ENCODE assay signal across 14 cellular contexts in the genomic region with DNA sequence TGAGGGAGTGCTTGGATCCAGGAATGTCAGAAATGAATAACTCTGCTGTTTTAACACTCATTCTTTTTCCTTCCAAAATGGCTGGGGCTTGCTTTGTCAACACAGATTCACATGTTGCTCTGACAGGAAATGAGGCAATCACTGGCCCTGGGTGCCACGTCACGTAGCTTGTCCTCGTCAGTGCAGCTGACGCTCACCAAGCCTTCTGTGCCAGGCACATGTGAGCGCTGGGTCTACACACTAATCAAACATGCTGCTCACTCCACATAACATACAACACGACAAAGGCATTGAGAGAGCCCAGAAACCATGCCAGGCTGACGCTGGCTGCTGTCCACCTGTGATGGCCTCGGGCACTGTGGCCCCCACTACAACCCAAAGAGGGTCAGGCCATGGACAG.
DNase-seq lines count a peak whose midpoint lies in the region; ATAC-seq and TF ChIP-seq lines count a peak whose summit lies in the region.
"Had no signal": no experiment of that assay in that cellular context is flagged by ENCODE, and none has a peak within 500 bp of the region (broad histone marks: within the 10 kb centered on the region; RNA-seq: fewer than 3 reads in every experiment).

No MANE protein-coding gene starts in this region.

- peaks cover 5% of the 10 kb centered on the region; the same call in 1 of the 2 replicates for H3K36me3 Mint-ChIP-seq in HFFc6 (ENCODE audit: low read depth)

- no peak for ATAC-seq in HG02571 (IDR thresholded peaks at IDR 0.05; ENCODE audit: unreplicated experiment)
- ATAC-seq in HG03095 (IDR thresholded peaks at IDR 0.05; ENCODE audit: unreplicated experiment) = no peak
- ATAC-seq: activated T-cell treated with anti-CD3 and anti-CD28 coated beads, Interleukin-2, amount 50 U/mL, for 72 hours had no signal

- no peak overlapping the region for H3K27ac Mint-ChIP-seq in HFFc6
- H3K27ac Mint-ChIP-seq: activated T-cell treated with anti-CD3 and anti-CD28 coated beads, Interleukin-2, amount 50 U/mL, for 72 hours; memory B cell had no signal

- DNase-seq in stimulated activated CD4-positive, alpha-beta T cell treated with anti-CD3 and anti-CD28 coated beads, Interleukin-15, amount 100 ng/mL, for 24 hours = peak; percentile 7
- no peak for DNase-seq in stimulated activated CD4-positive, alpha-beta T cell treated with anti-CD3 and anti-CD28 coated beads, Interleukin-4, amount 100 ng/mL, for 24 hours
- peak; percentile 3 for DNase-seq in midbrain (lab: John Stamatoyannopoulos, UW)
- DNase-seq in pons (ENCODE audit: low spot score) = no peak
- DNase-seq in HFFc6 = no peak
- DNase-seq: activated T-cell treated with anti-CD3 and anti-CD28 coated beads, Interleukin-2, amount 50 U/mL, for 72 hours; erythroblast; NCI-H1436 treated with DMSO at 0.1 percent for 48 hours; Right ventricle myocardium superior had no signal

- no peaks in the 10 kb centered on the region for H3K4me1 Mint-ChIP-seq in HFFc6 (ENCODE audit: low read depth)

- no peak overlapping the region for H3K4me3 Mint-ChIP-seq in HFFc6
- H3K4me3 Mint-ChIP-seq: memory B cell had no signal

- no peak for TF ChIP-seq CTCF in HFFc6 (IDR thresholded peaks at IDR 0.05)

- peak overlapping the region; percentile 57 for H3K27ac ChIP-seq in angular gyrus (ENCODE audit: low read depth, low read length)
- H3K27ac ChIP-seq: adrenal gland had no signal

- H3K9me3 Mint-ChIP-seq in HFFc6 = peaks cover 37% of the 10 kb centered on the region

- H3K27me3 Mint-ChIP-seq in HFFc6 (ENCODE audit: insufficient read depth) = peaks cover 5% of the 10 kb centered on the region

Comparison
In these comparisons a context has a peak if more than half of its experiments do, and no peak if none do; other contexts are left out.
1. DNase-seq: peak in stimulated activated CD4-positive, alpha-beta T cell treated with anti-CD3 and anti-CD28 coated beads, Interleukin-15, amount 100 ng/mL, for 24 hours (single experiment) and midbrain (single experiment); none in stimulated activated CD4-positive, alpha-beta T cell treated with anti-CD3 and anti-CD28 coated beads, Interleukin-4, amount 100 ng/mL, for 24 hours (single experiment), pons (single experiment) and HFFc6 (single experiment).